11 cellular contexts compared by ENCODE assay signal in the genomic region with DNA sequence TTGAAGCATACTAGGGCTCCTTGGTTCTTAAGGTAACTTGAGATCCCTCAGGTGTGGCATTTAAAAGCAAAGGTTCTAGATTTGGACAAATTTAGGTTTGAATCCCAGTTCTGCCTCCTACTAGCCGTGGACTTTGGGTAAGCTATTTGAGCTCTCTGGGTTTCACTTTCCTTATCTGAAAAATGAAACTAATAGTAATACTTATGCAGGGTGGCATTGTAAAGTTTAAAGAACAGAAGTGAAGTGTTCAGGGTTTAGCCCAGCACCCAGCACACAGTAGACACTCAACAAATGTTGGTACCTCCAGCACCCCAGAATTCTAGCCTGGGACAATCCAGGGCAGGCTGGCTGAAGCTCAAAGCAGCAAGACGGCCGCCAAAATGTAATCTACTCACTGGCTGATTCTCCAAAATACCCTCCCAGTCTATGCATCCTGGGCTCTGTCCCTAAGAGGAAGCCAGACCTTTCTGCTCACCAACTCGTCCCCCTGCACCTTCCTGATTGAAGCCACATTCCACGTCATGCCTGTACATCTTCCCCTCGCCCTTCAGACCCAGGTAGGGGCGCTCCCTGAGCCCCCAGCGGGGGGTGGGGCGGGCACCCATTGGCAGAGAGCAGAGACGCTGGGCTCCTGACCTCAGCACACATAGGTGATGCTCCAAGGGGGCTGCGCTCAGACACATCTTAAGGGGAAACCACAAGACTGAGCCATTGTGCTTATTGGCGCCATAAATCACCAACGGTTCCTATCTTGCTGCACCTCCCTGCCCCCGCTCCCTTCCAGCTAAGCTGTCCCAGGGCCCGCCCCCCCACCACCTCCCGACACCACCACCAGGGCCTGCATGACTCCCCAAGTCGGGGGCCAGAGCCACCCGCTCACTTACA.
DNase-seq lines count a peak whose midpoint lies in the region; ATAC-seq, FAIRE-seq and TF ChIP-seq lines count a peak whose summit lies in the region.
"Had no signal": no experiment of that assay in that cellular context is flagged by ENCODE, and none has a peak within 500 bp of the region (broad histone marks: within the 10 kb centered on the region; RNA-seq: fewer than 3 reads in every experiment).

No MANE protein-coding gene starts in this region.

- H3K27ac ChIP-seq in CD4-positive, alpha-beta memory T cell (ENCODE audit: low read depth, low read length): peak overlapping the region; percentile 24
- H3K27ac ChIP-seq in KMS-11 (peak overlapping the region; percentile 48), GM12878 (ENCODE audit: control insufficient read depth, insufficient read depth) (peak overlapping the region; percentile 55), caudate nucleus (ENCODE audit: low read depth, low read length) (no peak overlapping the region)
- H3K27ac ChIP-seq: ascending aorta had no signal

- peak overlapping the region; percentile 83 to 90 (median 87) for H3K27ac Mint-ChIP-seq in CD4-positive, alpha-beta memory T cell

- no peak for TF ChIP-seq CTCF in KMS-11 (conservative IDR thresholded peaks at IDR 0.05; ENCODE audit: low read depth, low read length)
- TF ChIP-seq CTCF in GM12878 (IDR thresholded peaks at IDR 0.05 in 2 of 3, conservative IDR thresholded peaks at IDR 0.05 in 1 of 3; ENCODE audit: control insufficient read depth in 2 of 3, extremely low read depth in 1 of 3, insufficient read depth in 1 of 3, low read depth in 3 of 3, low read length in 3 of 3): no peak

- no peaks in the 10 kb centered on the region for H3K27me3 ChIP-seq in CD4-positive, alpha-beta memory T cell (ENCODE audit: insufficient read depth, low read length)
- no peaks in the 10 kb centered on the region for H3K27me3 ChIP-seq in KMS-11 (ENCODE audit: insufficient read depth, low read depth)
- no peaks in the 10 kb centered on the region for H3K27me3 ChIP-seq in GM12878 (replicated peaks in 1 of 2; ENCODE audit: control insufficient read depth in 2 of 2, insufficient read depth in 2 of 2, low read length in 1 of 2)
- H3K27me3 ChIP-seq: ascending aorta had no signal

- CTCF ChIA-PET in CD4-positive, alpha-beta memory T cell (lab: Charles Lee; ENCODE audit: partially characterized antibody): no interaction called here
- CTCF ChIA-PET in GM12878 (lab: Yijun Ruan, JAX): no interaction called here

- peak overlapping the region; percentile 70 to 92 (median 81) for H3K4me3 Mint-ChIP-seq in CD4-positive, alpha-beta memory T cell

- ATAC-seq in GM19438 (IDR thresholded peaks at IDR 0.05; ENCODE audit: low read depth, unreplicated experiment) (peak; percentile 86), GM12878 (peak; percentile 91)
- ATAC-seq: Panc1 had no signal

- H3K79me2 ChIP-seq in KMS-11 (ENCODE audit: insufficient read depth, low read depth) (no peaks in the 10 kb centered on the region), GM12878 (ENCODE audit: control insufficient read depth, insufficient read depth, low read length) (no peaks in the 10 kb centered on the region)

- BruUV-seq in GM12878 (replicated peaks; lab: Mats Ljungman, UMichigan): no TSS peak

- FAIRE-seq in GM12878 (lab: Jason Lieb, UNC): peak; percentile 75
- FAIRE-seq: urothelium cell line had no signal

- peak in 4 of 5 donors; percentile 4 to 15 (median 8) for DNase-seq in CD4-positive, alpha-beta memory T cell
- DNase-seq in GM12878 (ENCODE audit: low read depth, low spot score): peak; percentile 12
- DNase-seq in caudate nucleus (lab: John Stamatoyannopoulos, UW): no peak
- DNase-seq in A172 (ENCODE audit: low spot score): no peak
- DNase-seq in COR-L47 (lab: John Stamatoyannopoulos, UW): no peak
- no peak for DNase-seq in germinal center (ENCODE audit: low spot score)

- peak overlapping the region; percentile 11 to 40 for H3K4me3 ChIP-seq in CD4-positive, alpha-beta memory T cell (ENCODE audit: low read length in 2 of 2)
- H3K4me3 ChIP-seq in KMS-11 (IDR thresholded peaks at IDR 0.05; ENCODE audit: insufficient read depth, low read depth, low read length) (no peak overlapping the region), GM12878 (no peak overlapping the region)
- H3K4me3 ChIP-seq: ascending aorta had no signal

- no peaks in the 10 kb centered on the region for H3K36me3 ChIP-seq in CD4-positive, alpha-beta memory T cell (ENCODE audit: insufficient read depth, low read length)
- H3K36me3 ChIP-seq in KMS-11 (ENCODE audit: insufficient read depth) (no peaks in the 10 kb centered on the region), GM12878 (ENCODE audit: control insufficient read depth in 2 of 2, insufficient read depth in 2 of 2, low read length in 1 of 2) (no peaks in the 10 kb centered on the region)
- H3K36me3 ChIP-seq: ascending aorta had no signal

- SMC1A ChIA-PET in GM12878 (lab: Charles Lee; ENCODE audit: uncharacterized antibody, unreplicated experiment): interaction anchor here (0.9 to 1.2 kb wide), 2 partner anchors 79 to 128 kb away, joined by 3 read pairs; no protein-coding TSS in a partner anchor

- TF ChIP-seq RAD21 in GM12878 (IDR thresholded peaks at IDR 0.05; ENCODE audit: insufficient read depth, low read depth, low read length): no peak

- TF ChIP-seq POLR2A in GM12878 (IDR thresholded peaks at IDR 0.05; ENCODE audit: low read depth, low read length): no peak

- WGBS in GM12878 (ENCODE audit: insufficient coverage, insufficient replicate concordance, low lambda C conversion rate, missing lambda C conversion rate): 19% methylated on average over 15 of the region's 18 CpGs

- H3K9ac ChIP-seq in KMS-11 (peak overlapping the region; percentile 23; the same call in 1 of the 2 replicates), GM12878 (ENCODE audit: control insufficient read depth, insufficient read depth, low read length) (peak overlapping the region; percentile 61)

- H3K27me3 Mint-ChIP-seq in CD4-positive, alpha-beta memory T cell: no peaks in the 10 kb centered on the region

- no peaks in the 10 kb centered on the region for H3K9me3 ChIP-seq in CD4-positive, alpha-beta memory T cell (ENCODE audit: control insufficient read depth in 1 of 2, low read length in 2 of 2)
- no peaks in the 10 kb centered on the region for H3K9me3 ChIP-seq in GM12878 (replicated peaks; ENCODE audit: control insufficient read depth, insufficient read depth, low read length)
- H3K9me3 ChIP-seq: ascending aorta had no signal

- H3K4me2 ChIP-seq in KMS-11: peak overlapping the region; percentile 34
- peak overlapping the region; percentile 79 for H3K4me2 ChIP-seq in GM12878 (ENCODE audit: control insufficient read depth, insufficient read depth)

- H3K4me1 ChIP-seq in CD4-positive, alpha-beta memory T cell (ENCODE audit: insufficient read depth, low read length): peaks cover 13% of the 10 kb centered on the region
- H3K4me1 ChIP-seq in KMS-11 (ENCODE audit: low read depth, poor library complexity, severe bottlenecking): peaks cover 13% of the 10 kb centered on the region
- H3K4me1 ChIP-seq in GM12878 (ENCODE audit: control insufficient read depth, insufficient read depth, low read length): peaks cover 16% of the 10 kb centered on the region
- H3K4me1 ChIP-seq: ascending aorta had no signal

- RAD21 ChIA-PET in GM12878 (lab: Charles Lee; ENCODE audit: unreplicated experiment): interaction anchor here (0.6 kb wide), 1 partner anchor 67 kb away, joined by 4 read pairs; no protein-coding TSS in a partner anchor

- in situ Hi-C loops in GM12878 (cut with MboI): no loop called here

- H2AFZ ChIP-seq in KMS-11 (ENCODE audit: low read depth): peak overlapping the region; percentile 66
- H2AFZ ChIP-seq in GM12878 (ENCODE audit: control insufficient read depth, low read depth, low read length): peak overlapping the region; percentile 88

- intact Hi-C loops in CD4-positive, alpha-beta memory T cell (cut with micrococcal nuclease): no loop called here
- intact Hi-C loops in GM12878 (cut with micrococcal nuclease; ENCODE audit: unreplicated experiment): no loop called here

- no peaks in the 10 kb centered on the region for H3K9me3 Mint-ChIP-seq in CD4-positive, alpha-beta memory T cell

- POLR2A ChIA-PET in CD4-positive, alpha-beta memory T cell (lab: Charles Lee; ENCODE audit: partially characterized antibody): interaction anchor here (1.2 to 1.4 kb wide), 2 partner anchors 69 to 82 kb away, joined by 3 to 4 read pairs; no protein-coding TSS in a partner anchor
- POLR2A ChIA-PET in GM12878 (lab: Charles Lee): no interaction called here

- H4K20me1 ChIP-seq in KMS-11 (ENCODE audit: insufficient read depth): no peaks in the 10 kb centered on the region
- no peaks in the 10 kb centered on the region for H4K20me1 ChIP-seq in GM12878 (ENCODE audit: control insufficient read depth, insufficient read depth)

- H3K4me1 Mint-ChIP-seq in CD4-positive, alpha-beta memory T cell: peaks cover 2 to 14% (median 10%) of the 10 kb centered on the region in 4 donors

- TF ChIP-seq EP300 in GM12878 (IDR thresholded peaks at IDR 0.05; ENCODE audit: borderline replicate concordance in 1 of 2, control insufficient read depth in 1 of 2, low read depth in 2 of 2, low read length in 2 of 2): no peak

- H3K36me3 Mint-ChIP-seq in CD4-positive, alpha-beta memory T cell: no peaks in the 10 kb centered on the region

TF ChIP-seq in GM12878, 131 proteins besides CTCF, POLR2A, EP300 and RAD21 (continues in another document):
- TF ChIP-seq, protein P1, sequence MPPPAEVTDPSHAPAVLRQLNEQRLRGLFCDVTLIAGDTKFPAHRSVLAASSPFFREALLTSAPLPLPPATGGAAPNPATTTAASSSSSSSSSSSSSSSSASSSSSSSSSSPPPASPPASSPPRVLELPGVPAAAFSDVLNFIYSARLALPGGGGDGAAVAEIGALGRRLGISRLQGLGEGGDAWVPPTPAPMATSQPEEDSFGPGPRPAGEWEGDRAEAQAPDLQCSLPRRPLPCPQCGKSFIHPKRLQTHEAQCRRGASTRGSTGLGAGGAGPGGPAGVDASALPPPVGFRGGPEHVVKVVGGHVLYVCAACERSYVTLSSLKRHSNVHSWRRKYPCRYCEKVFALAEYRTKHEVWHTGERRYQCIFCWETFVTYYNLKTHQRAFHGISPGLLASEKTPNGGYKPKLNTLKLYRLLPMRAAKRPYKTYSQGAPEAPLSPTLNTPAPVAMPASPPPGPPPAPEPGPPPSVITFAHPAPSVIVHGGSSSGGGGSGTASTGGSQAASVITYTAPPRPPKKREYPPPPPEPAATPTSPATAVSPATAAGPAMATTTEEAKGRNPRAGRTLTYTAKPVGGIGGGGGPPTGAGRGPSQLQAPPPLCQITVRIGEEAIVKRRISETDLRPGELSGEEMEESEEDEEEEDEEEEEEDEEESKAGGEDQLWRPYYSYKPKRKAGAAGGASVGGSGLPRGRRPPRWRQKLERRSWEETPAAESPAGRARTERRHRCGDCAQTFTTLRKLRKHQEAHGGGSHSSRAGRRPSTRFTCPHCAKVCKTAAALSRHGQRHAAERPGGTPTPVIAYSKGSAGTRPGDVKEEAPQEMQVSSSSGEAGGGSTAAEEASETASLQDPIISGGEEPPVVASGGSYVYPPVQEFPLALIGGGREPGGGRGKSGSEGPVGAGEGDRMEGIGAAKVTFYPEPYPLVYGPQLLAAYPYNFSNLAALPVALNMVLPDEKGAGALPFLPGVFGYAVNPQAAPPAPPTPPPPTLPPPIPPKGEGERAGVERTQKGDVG (CRISPR knock-in tag; IDR thresholded peaks at IDR 0.05): no peak
- TF ChIP-seq ETV6 (conservative IDR thresholded peaks at IDR 0.05 in 1 of 2, IDR thresholded peaks at IDR 0.05 in 1 of 2; ENCODE audit: borderline replicate concordance in 1 of 2, low read depth in 1 of 2): no peak

Comparison
In these comparisons a context has a peak if more than half of its experiments do, and no peak if none do; other contexts are left out.
1. DNase-seq: peak in CD4-positive, alpha-beta memory T cell (4 of 5) and GM12878 (single experiment); none in caudate nucleus (0 of 61), A172 (single experiment), COR-L47 (single experiment) and germinal center (single experiment).
2. H3K4me3 ChIP-seq: peak in CD4-positive, alpha-beta memory T cell (2 of 2); none in KMS-11 (single experiment) and GM12878 (single experiment).